ENCODE assay signal across 9 cellular contexts in genomic region chr18:47251289-47252120, GRCh38. TPM values are rescaled to one million over a fixed set of nuclear protein-coding genes. Genes with fewer than 3 reads are reported as not detected.
DNase-seq lines count a peak whose midpoint lies in the region; ATAC-seq and TF ChIP-seq lines count a peak whose summit lies in the region.
"Had no signal": no experiment of that assay in that cellular context is flagged by ENCODE, and none has a peak within 500 bp of the region (broad histone marks: within the 10 kb centered on the region; RNA-seq: fewer than 3 reads in every experiment).

Gene SKOR2 (minus strand): TSS chr18:47251660. CDS start chr18:47249183, 2,477 bp downstream.

- H3K4me3 ChIP-seq in SK-N-SH (ENCODE audit: low read depth in 2 of 2, low read length in 1 of 2) (peak within 1 kb of the TSS; percentile 26 to 37; a peak in 3 of 4 replicates), iPS-20b (ENCODE audit: low read length) (peak within 1 kb of the TSS; percentile 55; the same call in 1 of the 2 replicates)

- TF ChIP-seq EP300 in SK-N-SH (IDR thresholded peaks at IDR 0.05; ENCODE audit: borderline replicate concordance in 1 of 2, low read depth in 1 of 2, low read length in 1 of 2), result no peak

- peaks cover 59% of the 10 kb centered on the region for H3K27me3 ChIP-seq in SK-N-SH (ENCODE audit: insufficient read depth)
- H3K27me3 ChIP-seq in iPS-20b (ENCODE audit: insufficient read depth, low read length), result peaks cover 98% of the 10 kb centered on the region

- no peaks in the 10 kb centered on the region for H3F3A ChIP-seq in SK-N-SH (replicated peaks; ENCODE audit: insufficient read depth)

- no peaks in the 10 kb centered on the region for H3K79me2 ChIP-seq in SK-N-SH (ENCODE audit: insufficient read depth)

- WGBS in SK-N-SH (ENCODE audit: low lambda C conversion rate), result 3% methylated on average over 16 of the region's 55 CpGs

- H2AFZ ChIP-seq in SK-N-SH (ENCODE audit: low read depth), result no peak within 1 kb of the TSS

- H3K9ac ChIP-seq in SK-N-SH, result no peak within 1 kb of the TSS
- H3K9ac ChIP-seq in iPS-20b (ENCODE audit: low read depth, low read length), result no peak within 1 kb of the TSS

- CTCF ChIA-PET in SK-N-SH (lab: Yijun Ruan, JAX), result interaction anchor here (0.7 to 9.6 kb wide), 8 partner anchors 10 to 504 kb away, joined by 3 to 135 read pairs (median 5); no protein-coding TSS in a partner anchor

- TF ChIP-seq CTCF in SK-N-SH (IDR thresholded peaks at IDR 0.05), result no peak

- H4K20me1 ChIP-seq in SK-N-SH (ENCODE audit: insufficient read depth), result no peaks in the 10 kb centered on the region

- no peaks in the 10 kb centered on the region for H3K9me2 ChIP-seq in SK-N-SH

- H3K36me3 ChIP-seq in SK-N-SH (replicated peaks in 1 of 2; ENCODE audit: control insufficient read depth in 1 of 2, insufficient read depth in 2 of 2, low read length in 1 of 2) (no peaks in the 10 kb centered on the region), iPS-20b (ENCODE audit: insufficient read depth, low read depth, low read length) (no peaks in the 10 kb centered on the region)
- H3K36me3 ChIP-seq: neutrophil had no signal

- H3K4me2 ChIP-seq in SK-N-SH, result peak within 1 kb of the TSS; percentile 63

- DNase-seq in stimulated activated CD4-positive, alpha-beta T cell treated with anti-CD3 and anti-CD28 coated beads, Interleukin-1b, Interleukin-23, amount 100 ng/mL, for 48 hours, result peak; percentile 28
- DNase-seq in stimulated activated CD4-positive, alpha-beta T cell treated with anti-CD3 and anti-CD28 coated beads, Interleukin-4, amount 100 ng/mL, for 24 hours, result no peak
- DNase-seq in SK-N-SH, result peak; percentile 74
- DNase-seq in iPS-NIHi7 (ENCODE audit: extremely low spot score), result no peak

- H3K27ac ChIP-seq in SK-N-SH (ENCODE audit: low read depth in 2 of 2, low read length in 1 of 2) (no peak within 1 kb of the TSS), iPS-20b (ENCODE audit: low read length) (no peak within 1 kb of the TSS)
- H3K27ac ChIP-seq: neutrophil had no signal

- POLR2A ChIA-PET in SK-N-SH (lab: Yijun Ruan, JAX), result no interaction called here

- ATAC-seq in HG03565 (IDR thresholded peaks at IDR 0.05; ENCODE audit: unreplicated experiment) (no peak), GM21619 (IDR thresholded peaks at IDR 0.05; ENCODE audit: unreplicated experiment) (no peak)
- ATAC-seq: left lobe of liver had no signal

- peaks cover 0 to 7% of the 10 kb centered on the region in 2 experiments; a peak in 1 of 4 replicates for H3K4me1 ChIP-seq in SK-N-SH (ENCODE audit: control insufficient read depth in 1 of 2, insufficient read depth in 2 of 2, low read depth in 1 of 2, low read length in 1 of 2)
- peaks cover 20% of the 10 kb centered on the region; the same call in 1 of the 2 replicates for H3K4me1 ChIP-seq in iPS-20b (ENCODE audit: insufficient read depth, low read length)

- TF ChIP-seq RAD21 in SK-N-SH (IDR thresholded peaks at IDR 0.05; ENCODE audit: low read length), result no peak

- H3K9me3 ChIP-seq in SK-N-SH (no peaks in the 10 kb centered on the region), iPS-20b (ENCODE audit: insufficient read depth, low read depth, low read length) (peaks cover 14% of the 10 kb centered on the region; the same call in 1 of the 2 replicates)
- H3K9me3 ChIP-seq: neutrophil had no signal

TF ChIP-seq in SK-N-SH, 30 proteins besides CTCF, POLR2A, EP300 and RAD21:
- TF ChIP-seq USF2 (IDR thresholded peaks at IDR 0.05; ENCODE audit: borderline replicate concordance, low read depth, low read length) (no peak), GABPA (IDR thresholded peaks at IDR 0.05; ENCODE audit: low read depth) (no peak), IRF3 (IDR thresholded peaks at IDR 0.05; ENCODE audit: low read depth, low read length) (no peak), RCOR1 (IDR thresholded peaks at IDR 0.05; ENCODE audit: low read length) (no peak), FOXM1 (IDR thresholded peaks at IDR 0.05; ENCODE audit: low read depth) (no peak)

RNA-seq across cellular contexts. Expression of gene SKOR2, which starts in this region (rescaled TPM):
- not detected in 2 replicates for polyA plus RNA-seq in SK-N-SH (2012; rRNA removed)
- polyA plus RNA-seq in SK-N-SH (2012; cell fraction: cytosol; rRNA removed), result not detected in 2 replicates
- not detected in 2 replicates for polyA plus RNA-seq in SK-N-SH (2012; cell fraction: nucleus; rRNA removed)

Comparison
In these comparisons a context has a peak if more than half of its experiments do, and no peak if none do; other contexts are left out.
1. Peak in DNase-seq, H3K4me3 ChIP-seq and H3K4me2 ChIP-seq in SK-N-SH; RNA of the gene not detected or under 1 TPM.